3 cellular contexts compared by ENCODE assay signal in genomic region chr15:71410347-71410746, GRCh38.
TF ChIP-seq lines count a peak whose summit lies in the region.

No MANE protein-coding gene starts in this region.

TF ChIP-seq in liver, 16 proteins besides CTCF, POLR2A, EP300 and RAD21:
- TF ChIP-seq ATF3 (IDR thresholded peaks at IDR 0.05) (no peak), HNF4A (conservative IDR thresholded peaks at IDR 0.05) (peak; percentile 17 to 28)

TF ChIP-seq in HepG2, 621 proteins besides CTCF, POLR2A, EP300 and RAD21:
- TF ChIP-seq ETV5 (CRISPR knock-in tag; IDR thresholded peaks at IDR 0.05; ENCODE audit: borderline replicate concordance) (no peak), MEIS1 (CRISPR knock-in tag; IDR thresholded peaks at IDR 0.05; ENCODE audit: borderline replicate concordance) (no peak), ISX (CRISPR knock-in tag; conservative IDR thresholded peaks at IDR 0.05) (no peak), HDAC1 (CRISPR knock-in tag; IDR thresholded peaks at IDR 0.05) (no peak), TAF15 (IDR thresholded peaks at IDR 0.05; ENCODE audit: low read depth, low read length, poor library complexity, severe bottlenecking) (no peak), MEF2D (CRISPR knock-in tag; IDR thresholded peaks at IDR 0.05) (no peak), HMGXB3 (CRISPR knock-in tag; IDR thresholded peaks at IDR 0.05; ENCODE audit: borderline replicate concordance) (no peak), ZBTB14 (CRISPR knock-in tag; IDR thresholded peaks at IDR 0.05) (no peak), SALL2 (CRISPR knock-in tag; IDR thresholded peaks at IDR 0.05) (no peak), MAF1 (CRISPR knock-in tag; IDR thresholded peaks at IDR 0.05; ENCODE audit: borderline replicate concordance) (no peak), MEIS2 (CRISPR knock-in tag; IDR thresholded peaks at IDR 0.05) (no peak), ZNF414 (CRISPR knock-in tag; IDR thresholded peaks at IDR 0.05) (no peak), PBX3 (CRISPR knock-in tag; IDR thresholded peaks at IDR 0.05; ENCODE audit: borderline replicate concordance) (no peak)
- TF ChIP-seq, protein P1, sequence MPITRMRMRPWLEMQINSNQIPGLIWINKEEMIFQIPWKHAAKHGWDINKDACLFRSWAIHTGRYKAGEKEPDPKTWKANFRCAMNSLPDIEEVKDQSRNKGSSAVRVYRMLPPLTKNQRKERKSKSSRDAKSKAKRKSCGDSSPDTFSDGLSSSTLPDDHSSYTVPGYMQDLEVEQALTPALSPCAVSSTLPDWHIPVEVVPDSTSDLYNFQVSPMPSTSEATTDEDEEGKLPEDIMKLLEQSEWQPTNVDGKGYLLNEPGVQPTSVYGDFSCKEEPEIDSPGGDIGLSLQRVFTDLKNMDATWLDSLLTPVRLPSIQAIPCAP (CRISPR knock-in tag; IDR thresholded peaks at IDR 0.05; ENCODE audit: low read depth): no peak
- TF ChIP-seq, protein P2, sequence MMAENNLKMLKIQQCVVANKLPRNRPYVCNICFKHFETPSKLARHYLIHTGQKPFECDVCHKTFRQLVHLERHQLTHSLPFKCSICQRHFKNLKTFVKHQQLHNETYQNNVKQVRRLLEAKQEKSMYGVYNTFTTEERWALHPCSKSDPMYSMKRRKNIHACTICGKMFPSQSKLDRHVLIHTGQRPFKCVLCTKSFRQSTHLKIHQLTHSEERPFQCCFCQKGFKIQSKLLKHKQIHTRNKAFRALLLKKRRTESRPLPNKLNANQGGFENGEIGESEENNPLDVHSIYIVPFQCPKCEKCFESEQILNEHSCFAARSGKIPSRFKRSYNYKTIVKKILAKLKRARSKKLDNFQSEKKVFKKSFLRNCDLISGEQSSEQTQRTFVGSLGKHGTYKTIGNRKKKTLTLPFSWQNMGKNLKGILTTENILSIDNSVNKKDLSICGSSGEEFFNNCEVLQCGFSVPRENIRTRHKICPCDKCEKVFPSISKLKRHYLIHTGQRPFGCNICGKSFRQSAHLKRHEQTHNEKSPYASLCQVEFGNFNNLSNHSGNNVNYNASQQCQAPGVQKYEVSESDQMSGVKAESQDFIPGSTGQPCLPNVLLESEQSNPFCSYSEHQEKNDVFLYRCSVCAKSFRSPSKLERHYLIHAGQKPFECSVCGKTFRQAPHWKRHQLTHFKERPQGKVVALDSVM (CRISPR knock-in tag; IDR thresholded peaks at IDR 0.05): no peak
TF ChIP-seq in HepG2: peak in this region for 0.

TF ChIP-seq in H1, 55 proteins besides CTCF, POLR2A, EP300 and RAD21:
- TF ChIP-seq ASH2L (IDR thresholded peaks at IDR 0.05; ENCODE audit: low read length) (no peak), SAP30 (IDR thresholded peaks at IDR 0.05; ENCODE audit: insufficient read depth, insufficient replicate concordance, low read length) (no peak), CREB1 (IDR thresholded peaks at IDR 0.05) (no peak), CBX8 (IDR thresholded peaks at IDR 0.05; ENCODE audit: borderline replicate concordance, low read depth, low read length) (no peak), NANOG (IDR thresholded peaks at IDR 0.05; ENCODE audit: insufficient read depth, low read depth, low read length, poor library complexity, severe bottlenecking) (no peak), NRF1 (IDR thresholded peaks at IDR 0.05; ENCODE audit: low read depth, low read length) (no peak), EGR1 (IDR thresholded peaks at IDR 0.05; ENCODE audit: borderline replicate concordance, low read depth, low read length) (no peak), CTBP2 (IDR thresholded peaks at IDR 0.05; ENCODE audit: borderline replicate concordance, insufficient read depth, insufficient read length, low read length) (no peak), GTF2F1 (IDR thresholded peaks at IDR 0.05; ENCODE audit: borderline replicate concordance, low read depth, low read length) (no peak), KDM4A (IDR thresholded peaks at IDR 0.05; ENCODE audit: low read depth, low read length, severe bottlenecking) (no peak)
- TF ChIP-seq, protein P3, sequence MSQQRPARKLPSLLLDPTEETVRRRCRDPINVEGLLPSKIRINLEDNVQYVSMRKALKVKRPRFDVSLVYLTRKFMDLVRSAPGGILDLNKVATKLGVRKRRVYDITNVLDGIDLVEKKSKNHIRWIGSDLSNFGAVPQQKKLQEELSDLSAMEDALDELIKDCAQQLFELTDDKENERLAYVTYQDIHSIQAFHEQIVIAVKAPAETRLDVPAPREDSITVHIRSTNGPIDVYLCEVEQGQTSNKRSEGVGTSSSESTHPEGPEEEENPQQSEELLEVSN (IDR thresholded peaks at IDR 0.05): no peak
TF ChIP-seq in H1: peak in this region for 0.
